In genomic region chr2:201257381-201257940, GRCh38 we compare ENCODE assay signal across 8 cellular contexts. TPM values are rescaled to one million over a fixed set of nuclear protein-coding genes. Genes with fewer than 3 reads are reported as not detected.
DNase-seq lines count a peak whose midpoint lies in the region; ATAC-seq and TF ChIP-seq lines count a peak whose summit lies in the region.

No MANE protein-coding gene starts in this region.

- peak overlapping the region; percentile 78 for H3K4me3 Mint-ChIP-seq in Calu3 (ENCODE audit: low read depth, unreplicated experiment)

- peak; percentile 58 for DNase-seq in Calu3
- DNase-seq in HK-2 (ENCODE audit: unreplicated experiment), result peak; percentile 56
- peak; percentile 46 for DNase-seq in T-helper 9 cell
- no peak for DNase-seq in coronary artery (ENCODE audit: low spot score)
- peak; percentile 45 for DNase-seq in mucosa of gallbladder (ENCODE audit: low spot score)
- no peak for DNase-seq in midbrain (lab: John Stamatoyannopoulos, UW)
- DNase-seq in cortex of kidney (lab: John Stamatoyannopoulos, UW), result no peak

- intact Hi-C loops in Calu3 (cut with micrococcal nuclease; ENCODE audit: unreplicated experiment), result no loop called here

- CTCF ChIA-PET in Calu3 (lab: Charles Lee), result no interaction called here

- BruUV-seq in Calu3 (replicated peaks; lab: Mats Ljungman, UMichigan), result no TSS peak

- peak overlapping the region; percentile 77 for H3K4me3 ChIP-seq in coronary artery

- H3K27me3 Mint-ChIP-seq in Calu3 (ENCODE audit: unreplicated experiment), result no peaks in the 10 kb centered on the region

- TF ChIP-seq CTCF in Calu3 (IDR thresholded peaks at IDR 0.05; ENCODE audit: unreplicated experiment), result no peak
- TF ChIP-seq CTCF in coronary artery (IDR thresholded peaks at IDR 0.05), result no peak

- peaks cover 80% of the 10 kb centered on the region for H3K4me1 Mint-ChIP-seq in Calu3 (ENCODE audit: low read depth, unreplicated experiment)

- H3K27ac Mint-ChIP-seq in Calu3 (ENCODE audit: unreplicated experiment), result peak overlapping the region; percentile 93

- H3K27ac ChIP-seq in coronary artery, result peak overlapping the region; percentile 75 to 85

- H3K9me3 Mint-ChIP-seq in Calu3 (ENCODE audit: low read depth, unreplicated experiment), result no peaks in the 10 kb centered on the region

- ATAC-seq in GM21381 (IDR thresholded peaks at IDR 0.05; ENCODE audit: unreplicated experiment), result peak; percentile 45

- peaks cover 59% of the 10 kb centered on the region for H3K36me3 Mint-ChIP-seq in Calu3 (ENCODE audit: insufficient read depth, unreplicated experiment)

RNA-seq across cellular contexts. Expression of gene CASP8, which starts 2.9 kb away (rescaled TPM):
- total RNA-seq in Calu3 (2022) (67.1 and 87.6 TPM in 2 replicates), mucosa of gallbladder (26.3 TPM)

Comparison
In these comparisons a context has a peak if more than half of its experiments do, and no peak if none do; other contexts are left out.
1. DNase-seq: peak in Calu3 (single experiment), HK-2 (single experiment), T-helper 9 cell (single experiment) and mucosa of gallbladder (single experiment); none in coronary artery (single experiment), midbrain (single experiment) and cortex of kidney (single experiment).